ENCODE assay signal across 8 cellular contexts in genomic region chr6:11144393-11144829, GRCh38. TPM values are rescaled to one million over a fixed set of nuclear protein-coding genes. Genes with fewer than 3 reads are reported as not detected.
DNase-seq lines count a peak whose midpoint lies in the region; ATAC-seq and TF ChIP-seq lines count a peak whose summit lies in the region.

No MANE protein-coding gene starts in this region.

- peak overlapping the region in 2 of 4 donors; percentile 64 to 71 for H3K27ac ChIP-seq in esophagus squamous epithelium

- no peak overlapping the region for H3K4me3 Mint-ChIP-seq in natural killer cell treated with Interleukin-12 subunit alpha and Interleukin-12 subunit beta and Interleukin-15 and Interleukin-18, amount 100 ng/mL, for 72 hours
- H3K4me3 Mint-ChIP-seq in stimulated activated naive B cell treated with anti-CD40 and anti-IgM and Interleukin-4, amounts not matched to agents 10 μg/mL and 1 μg/mL and 100 μg/mL, for 72 hours: no peak overlapping the region

- intact Hi-C loops in esophagus squamous epithelium (cut with DNase I): loop anchor here (5.0 kb wide), 1 partner anchor 353 kb away; no protein-coding TSS in a partner anchor

- no peak overlapping the region for H3K4me3 ChIP-seq in esophagus squamous epithelium

- H3K4me1 ChIP-seq in esophagus squamous epithelium: peaks cover 4 to 20% (median 7%) of the 10 kb centered on the region in 3 donors

- H3K9me3 ChIP-seq in esophagus squamous epithelium: no peaks in the 10 kb centered on the region

- no peaks in the 10 kb centered on the region for H3K36me3 ChIP-seq in esophagus squamous epithelium

- TF ChIP-seq CTCF in AG09319 (IDR thresholded peaks at IDR 0.05; ENCODE audit: low read depth, low read length): peak; percentile 99
- peak; percentile 88 to 94 (median 90) for TF ChIP-seq CTCF in esophagus squamous epithelium (IDR thresholded peaks at IDR 0.05)

- TF ChIP-seq POLR2A in esophagus squamous epithelium (IDR thresholded peaks at IDR 0.05): no peak

- H3K27ac Mint-ChIP-seq in natural killer cell treated with Interleukin-12 subunit alpha and Interleukin-12 subunit beta and Interleukin-15 and Interleukin-18, amount 100 ng/mL, for 72 hours: peak overlapping the region in 1 of 2 donors; percentile 49
- no peak overlapping the region for H3K27ac Mint-ChIP-seq in stimulated activated naive B cell treated with anti-CD40 and anti-IgM and Interleukin-4, amounts not matched to agents 10 μg/mL and 1 μg/mL and 100 μg/mL, for 72 hours

- DNase-seq in AG09319 (ENCODE audit: extremely low read depth, low read depth) (peak; percentile 38), OCI-M2 (lab: John Stamatoyannopoulos, UW; ENCODE audit: unreplicated experiment) (peak; percentile 22), activated T-cell treated with anti-CD3 and anti-CD28 coated beads for 4 hours (peak; percentile 65), esophagus squamous epithelium (lab: John Stamatoyannopoulos, UW) (peak; percentile 2)
- peak; percentile 83 for DNase-seq in natural killer cell treated with Interleukin-12 subunit alpha and Interleukin-12 subunit beta and Interleukin-15 and Interleukin-18, amount 100 ng/mL, for 72 hours (ENCODE audit: low spot score)
- peak; percentile 47 for DNase-seq in stimulated activated naive B cell treated with anti-CD40 and anti-IgM and Interleukin-4, amounts not matched to agents 10 μg/mL and 1 μg/mL and 100 μg/mL, for 72 hours

- H3K27me3 Mint-ChIP-seq in natural killer cell treated with Interleukin-12 subunit alpha and Interleukin-12 subunit beta and Interleukin-15 and Interleukin-18, amount 100 ng/mL, for 72 hours: no peaks in the 10 kb centered on the region
- no peaks in the 10 kb centered on the region for H3K27me3 Mint-ChIP-seq in stimulated activated naive B cell treated with anti-CD40 and anti-IgM and Interleukin-4, amounts not matched to agents 10 μg/mL and 1 μg/mL and 100 μg/mL, for 72 hours

- H3K4me1 Mint-ChIP-seq in natural killer cell treated with Interleukin-12 subunit alpha and Interleukin-12 subunit beta and Interleukin-15 and Interleukin-18, amount 100 ng/mL, for 72 hours (ENCODE audit: low read depth in 2 of 2): peaks cover 13 to 16% of the 10 kb centered on the region in 2 donors
- peaks cover 23 to 34% of the 10 kb centered on the region in 2 donors for H3K4me1 Mint-ChIP-seq in stimulated activated naive B cell treated with anti-CD40 and anti-IgM and Interleukin-4, amounts not matched to agents 10 μg/mL and 1 μg/mL and 100 μg/mL, for 72 hours

- no peaks in the 10 kb centered on the region for H3K36me3 Mint-ChIP-seq in natural killer cell treated with Interleukin-12 subunit alpha and Interleukin-12 subunit beta and Interleukin-15 and Interleukin-18, amount 100 ng/mL, for 72 hours
- peaks cover 3 to 9% of the 10 kb centered on the region in 2 donors for H3K36me3 Mint-ChIP-seq in stimulated activated naive B cell treated with anti-CD40 and anti-IgM and Interleukin-4, amounts not matched to agents 10 μg/mL and 1 μg/mL and 100 μg/mL, for 72 hours

- H3K27me3 ChIP-seq in esophagus squamous epithelium: no peaks in the 10 kb centered on the region

- ATAC-seq in GM18858 (IDR thresholded peaks at IDR 0.05; ENCODE audit: unreplicated experiment) (peak; percentile 74), HG03432 (IDR thresholded peaks at IDR 0.05; ENCODE audit: unreplicated experiment) (peak; percentile 80)
- peak; percentile 83 to 89 for ATAC-seq in natural killer cell treated with Interleukin-12 subunit alpha and Interleukin-12 subunit beta and Interleukin-15 and Interleukin-18, amount 100 ng/mL, for 72 hours
- peak; percentile 87 to 93 for ATAC-seq in stimulated activated naive B cell treated with anti-CD40 and anti-IgM and Interleukin-4, amounts not matched to agents 10 μg/mL and 1 μg/mL and 100 μg/mL, for 72 hours (replicated peaks)

- no peaks in the 10 kb centered on the region for H3K9me3 Mint-ChIP-seq in natural killer cell treated with Interleukin-12 subunit alpha and Interleukin-12 subunit beta and Interleukin-15 and Interleukin-18, amount 100 ng/mL, for 72 hours
- peaks cover 3 to 6% of the 10 kb centered on the region in 2 donors for H3K9me3 Mint-ChIP-seq in stimulated activated naive B cell treated with anti-CD40 and anti-IgM and Interleukin-4, amounts not matched to agents 10 μg/mL and 1 μg/mL and 100 μg/mL, for 72 hours

- WGBS in esophagus squamous epithelium, 2 donors: 20 to 29% methylated on average over 6 of the region's 6 CpGs

RNA-seq across cellular contexts. Expression of gene ERVFRD-1, which starts 32.9 kb away (rescaled TPM):
- under 1 TPM in 1 of 4 donors, not detected in 3; 0.76 TPM for total RNA-seq in esophagus squamous epithelium
- total RNA-seq in natural killer cell treated with Interleukin-12 subunit alpha and Interleukin-12 subunit beta and Interleukin-15 and Interleukin-18, amount 100 ng/mL, for 72 hours: not detected

RNA-seq across cellular contexts. Expression of gene SMIM13, which starts 50.8 kb away (rescaled TPM):
- 1 to 10 TPM; 3.8 to 7.4 (median 6.3) TPM for total RNA-seq in esophagus squamous epithelium
- total RNA-seq in natural killer cell treated with Interleukin-12 subunit alpha and Interleukin-12 subunit beta and Interleukin-15 and Interleukin-18, amount 100 ng/mL, for 72 hours: 10 to 100 TPM; 14.2 to 16.0 TPM

Comparison
In these comparisons a context has a peak if more than half of its experiments do, and no peak if none do; other contexts are left out.
1. DNase-seq: peak in every context shown above with its lines; median percentile 83 in natural killer cell treated with Interleukin-12 subunit alpha and Interleukin-12 subunit beta and Interleukin-15 and Interleukin-18, amount 100 ng/mL, for 72 hours; 65 in activated T-cell treated with anti-CD3 and anti-CD28 coated beads for 4 hours; 47 in stimulated activated naive B cell treated with anti-CD40 and anti-IgM and Interleukin-4, amounts not matched to agents 10 μg/mL and 1 μg/mL and 100 μg/mL, for 72 hours; 38 in AG09319; 22 in OCI-M2; 2 in esophagus squamous epithelium.